Comparison of ENCODE assay signal across 14 cellular contexts in genomic region chr17:45424769-45425124, GRCh38. TPM values are rescaled to one million over a fixed set of nuclear protein-coding genes. Genes with fewer than 3 reads are reported as not detected.
DNase-seq lines count a peak whose midpoint lies in the region; ATAC-seq and TF ChIP-seq lines count a peak whose summit lies in the region.
"Had no signal": no experiment of that assay in that cellular context is flagged by ENCODE, and none has a peak within 500 bp of the region (broad histone marks: within the 10 kb centered on the region; RNA-seq: fewer than 3 reads in every experiment).

No MANE protein-coding gene starts in this region.

- no peak for DNase-seq in Karpas-422
- no peak for DNase-seq in endodermal cell
- no peak for DNase-seq in mesendoderm
- no peak for DNase-seq in type B pancreatic cell (ENCODE audit: extremely low spot score, unreplicated experiment)
- DNase-seq in NOMO-1 treated with dmso at 0.1 percent for 144 hours (lab: John Stamatoyannopoulos, UW; ENCODE audit: unreplicated experiment), result no peak
- DNase-seq in NCI-H1417 treated with DMSO at 0.1 percent for 48 hours (lab: John Stamatoyannopoulos, UW), result no peak
- DNase-seq: adrenal gland; CD4-positive, alpha-beta T cell; dorsolateral prefrontal cortex; stimulated activated CD4-positive, alpha-beta T cell treated with anti-CD3 and anti-CD28 coated beads, Interleukin-4, amount 100 ng/mL, for 24 hours; SW 1271 had no signal

- no peak overlapping the region for H3K23ac ChIP-seq in mesendoderm (ENCODE audit: low read length)

- H3K4me2 ChIP-seq in Karpas-422 (ENCODE audit: low read depth, low read length, poor library complexity, severe bottlenecking) (peak overlapping the region; percentile 61), mesendoderm (ENCODE audit: low read length) (no peak overlapping the region)

- H3K27me3 Mint-ChIP-seq in endodermal cell (ENCODE audit: insufficient read depth), result peaks cover 37% of the 10 kb centered on the region
- peaks cover 48% of the 10 kb centered on the region for H3K27me3 Mint-ChIP-seq in type B pancreatic cell
- H3K27me3 Mint-ChIP-seq: CD4-positive, alpha-beta T cell; memory B cell had no signal

- 84 to 94% methylated on average over 2 to 6 of the region's 6 CpGs for WGBS in endodermal cell (ENCODE audit: insufficient coverage in 1 of 2, insufficient read length in 1 of 2), 2 experiments
- WGBS in mesendoderm (ENCODE audit: extremely low coverage, insufficient coverage, low lambda C conversion rate), result no CpG with 5 or more reads among the region's 6 CpGs

- H3K4me3 Mint-ChIP-seq in endodermal cell, result peak overlapping the region; percentile 59
- H3K4me3 Mint-ChIP-seq in type B pancreatic cell, result peak overlapping the region; percentile 72
- H3K4me3 Mint-ChIP-seq: CD4-positive, alpha-beta T cell; memory B cell; stimulated activated naive CD8-positive, alpha-beta T cell treated with anti-CD3 and anti-CD28 coated beads, Interleukin-15, Interleukin-2, amounts not matched to agents 100 ng/mL and 50 ng/mL, for 24 hours had no signal

- no peak overlapping the region for H4K8ac ChIP-seq in mesendoderm (ENCODE audit: low read depth, low read length)

- H3K4me3 ChIP-seq in Karpas-422 (ENCODE audit: low read length) (no peak overlapping the region; the same call in 1 of the 2 replicates), endodermal cell (ENCODE audit: low read length) (peak overlapping the region; percentile 76), mesendoderm (ENCODE audit: low read length) (no peak overlapping the region)
- H3K4me3 ChIP-seq: adrenal gland had no signal

- no peak overlapping the region for H2BK15ac ChIP-seq in mesendoderm (replicated peaks; ENCODE audit: low read depth)

- H3K9me3 Mint-ChIP-seq in endodermal cell (no peaks in the 10 kb centered on the region), type B pancreatic cell (no peaks in the 10 kb centered on the region)
- H3K9me3 Mint-ChIP-seq: CD4-positive, alpha-beta T cell; memory B cell; stimulated activated naive CD8-positive, alpha-beta T cell treated with anti-CD3 and anti-CD28 coated beads, Interleukin-15, Interleukin-2, amounts not matched to agents 100 ng/mL and 50 ng/mL, for 24 hours had no signal

- H3K4me1 ChIP-seq in Karpas-422 (ENCODE audit: low read length), result peaks cover 41% of the 10 kb centered on the region
- peaks cover 4% of the 10 kb centered on the region for H3K4me1 ChIP-seq in endodermal cell (ENCODE audit: control insufficient read depth, insufficient read depth, low read length)
- H3K4me1 ChIP-seq in mesendoderm (ENCODE audit: control insufficient read depth, low read depth, low read length), result no peaks in the 10 kb centered on the region

- H3K9me3 ChIP-seq in Karpas-422 (ENCODE audit: low read length) (no peaks in the 10 kb centered on the region), endodermal cell (ENCODE audit: control insufficient read depth, low read length) (no peaks in the 10 kb centered on the region)
- H3K9me3 ChIP-seq: adrenal gland had no signal

- H3K4ac ChIP-seq in mesendoderm (ENCODE audit: low read depth, low read length), result peak overlapping the region; percentile 48

- H2AFZ ChIP-seq in Karpas-422 (ENCODE audit: low read length), result no peak overlapping the region

- H3K27ac Mint-ChIP-seq in endodermal cell, result no peak overlapping the region
- peak overlapping the region; percentile 77 for H3K27ac Mint-ChIP-seq in type B pancreatic cell
- H3K27ac Mint-ChIP-seq: CD4-positive, alpha-beta T cell; memory B cell; stimulated activated naive CD8-positive, alpha-beta T cell treated with anti-CD3 and anti-CD28 coated beads, Interleukin-15, Interleukin-2, amounts not matched to agents 100 ng/mL and 50 ng/mL, for 24 hours had no signal

- H3K79me2 ChIP-seq in Karpas-422 (ENCODE audit: low read length) (0 out of 2 replicates have a peak, but pooled peaks cover 2% of the 10 kb centered on the region), mesendoderm (ENCODE audit: control insufficient read depth, insufficient read depth, low read length) (no peaks in the 10 kb centered on the region)

- H3K27me3 ChIP-seq in Karpas-422 (ENCODE audit: low read length) (no peaks in the 10 kb centered on the region), endodermal cell (ENCODE audit: control insufficient read depth, insufficient read depth, low read length, poor library complexity, severe bottlenecking) (peaks cover 34% of the 10 kb centered on the region), mesendoderm (ENCODE audit: insufficient read depth, low read length, poor library complexity) (peaks cover 14% of the 10 kb centered on the region)

- H3K36me3 ChIP-seq in Karpas-422 (ENCODE audit: insufficient read depth, low read length) (no peaks in the 10 kb centered on the region), endodermal cell (ENCODE audit: control insufficient read depth, insufficient read depth, low read length) (no peaks in the 10 kb centered on the region), mesendoderm (ENCODE audit: control insufficient read depth, insufficient read depth, low read length) (no peaks in the 10 kb centered on the region)
- H3K36me3 ChIP-seq: adrenal gland had no signal

- H3K56ac ChIP-seq in mesendoderm (ENCODE audit: low read length), result peak overlapping the region; percentile 76

- H3K36me3 Mint-ChIP-seq in endodermal cell (ENCODE audit: low read depth), result no peaks in the 10 kb centered on the region
- no peaks in the 10 kb centered on the region for H3K36me3 Mint-ChIP-seq in type B pancreatic cell
- H3K36me3 Mint-ChIP-seq: memory B cell had no signal

- no peaks in the 10 kb centered on the region for H3K9me2 ChIP-seq in Karpas-422 (replicated peaks; ENCODE audit: insufficient read depth, low read length)

- H3K27ac ChIP-seq in Karpas-422 (ENCODE audit: low read length), result no peak overlapping the region
- no peak overlapping the region for H3K27ac ChIP-seq in endodermal cell (ENCODE audit: low read depth, low read length)
- no peak overlapping the region for H3K27ac ChIP-seq in mesendoderm (ENCODE audit: low read depth, low read length)
- H3K27ac ChIP-seq: adrenal gland, dorsolateral prefrontal cortex had no signal

- no peak overlapping the region for H2BK5ac ChIP-seq in mesendoderm (ENCODE audit: low read length)

- H4K5ac ChIP-seq in mesendoderm (ENCODE audit: low read length), result no peak overlapping the region

- no peak for ATAC-seq in HG02571 (IDR thresholded peaks at IDR 0.05; ENCODE audit: unreplicated experiment)

- no peaks in the 10 kb centered on the region for H4K20me1 ChIP-seq in Karpas-422 (ENCODE audit: insufficient read depth, low read depth, low read length)

- H3K18ac ChIP-seq in mesendoderm (ENCODE audit: low read length), result no peak overlapping the region

- no peaks in the 10 kb centered on the region for H3K79me1 ChIP-seq in mesendoderm (ENCODE audit: low read length)

- H3K9ac ChIP-seq in Karpas-422 (ENCODE audit: low read length), result peak overlapping the region; percentile 62
- no peak overlapping the region for H3K9ac ChIP-seq in endodermal cell (ENCODE audit: extremely low read depth, low read length, poor library complexity, severe bottlenecking)
- no peak overlapping the region for H3K9ac ChIP-seq in mesendoderm (ENCODE audit: low read length)

- H2AK5ac ChIP-seq in mesendoderm (ENCODE audit: low read length), result no peak overlapping the region

- no peak overlapping the region for H2BK120ac ChIP-seq in mesendoderm (ENCODE audit: low read depth, low read length)

- TF ChIP-seq CTCF in endodermal cell (conservative IDR thresholded peaks at IDR 0.05) (no peak), type B pancreatic cell (conservative IDR thresholded peaks at IDR 0.05) (no peak)

- H3K4me1 Mint-ChIP-seq in endodermal cell, result peaks cover 18% of the 10 kb centered on the region
- no peaks in the 10 kb centered on the region for H3K4me1 Mint-ChIP-seq in type B pancreatic cell (ENCODE audit: unreplicated experiment)

RNA-seq across cellular contexts. Expression of gene ARHGAP27, which starts 7.9 kb away (rescaled TPM):
- total RNA-seq in Karpas-422 (2014; rRNA removed; shearing (Covaris generic); ENCODE audit: low replicate concordance), result 24.9 and 42.7 TPM in 2 replicates
- 10 to 100 TPM; 16.4 to 20.6 TPM for total RNA-seq in endodermal cell
- polyA plus RNA-seq in endodermal cell (2013, experiment 1 of 2), result 2.5 TPM
- polyA plus RNA-seq in endodermal cell (2013, experiment 2 of 2), result 3.8 TPM
- polyA plus RNA-seq in mesendoderm (2013, experiment 1 of 2), result 3.5 TPM
- 3.7 TPM for polyA plus RNA-seq in mesendoderm (2013, experiment 2 of 2)
- total RNA-seq in type B pancreatic cell (ENCODE audit: low replicate concordance), result 26.8 and 56.2 TPM in 2 replicates
